ENCODE assay signal across 9 cellular contexts in the genomic region with DNA sequence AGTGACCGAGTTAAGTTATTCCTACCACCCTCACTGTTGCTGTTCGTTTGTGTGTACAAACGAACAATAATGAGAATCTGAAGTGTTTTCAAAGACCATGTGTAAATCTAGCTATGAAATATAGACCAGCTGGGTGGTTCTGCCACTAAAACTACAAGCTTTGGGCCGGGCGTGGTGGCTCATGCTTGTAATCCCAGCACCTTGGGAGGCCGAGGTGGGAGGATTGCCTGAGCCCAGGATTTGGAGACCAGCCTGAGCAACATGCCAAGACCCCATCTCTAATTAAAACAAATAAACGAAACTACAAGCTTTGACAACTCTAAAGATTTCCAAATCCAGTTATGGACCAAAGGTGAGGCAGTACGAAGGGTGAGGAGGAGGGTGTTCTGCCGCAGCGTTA. TPM values are rescaled to one million over a fixed set of nuclear protein-coding genes. Genes with fewer than 3 reads are reported as not detected.
DNase-seq lines count a peak whose midpoint lies in the region; ATAC-seq and TF ChIP-seq lines count a peak whose summit lies in the region.
"Had no signal": no experiment of that assay in that cellular context is flagged by ENCODE, and none has a peak within 500 bp of the region (broad histone marks: within the 10 kb centered on the region; RNA-seq: fewer than 3 reads in every experiment).

No MANE protein-coding gene starts in this region.

- H3K4me3 Mint-ChIP-seq in glutamatergic neuron (ENCODE audit: unreplicated experiment) = peak overlapping the region; percentile 78

- peaks cover 1% of the 10 kb centered on the region for H3K27me3 Mint-ChIP-seq in glutamatergic neuron (ENCODE audit: unreplicated experiment)
- H3K27me3 Mint-ChIP-seq: brain had no signal

- peak overlapping the region; percentile 95 for H3K4me3 ChIP-seq in HEK293 (ENCODE audit: low read depth, low read length)
- H3K4me3 ChIP-seq in WERI-Rb-1 (ENCODE audit: low read depth, low read length) = peak overlapping the region; percentile 94; the same call in 1 of the 2 replicates
- H3K4me3 ChIP-seq in skeletal muscle tissue (ENCODE audit: low read length in 3 of 3) = peak overlapping the region; percentile 98 to 100 (median 100)

- H3K27me3 ChIP-seq in WERI-Rb-1 (ENCODE audit: insufficient read depth, low read depth, severe bottlenecking) (no peaks in the 10 kb centered on the region), skeletal muscle tissue (ENCODE audit: control insufficient read depth in 3 of 3, insufficient read depth in 3 of 3, low read length in 3 of 3) (no peaks in the 10 kb centered on the region)

- no peak for TF ChIP-seq CTCF in HEK293 (tag by site-specific recombination; IDR thresholded peaks at IDR 0.05)
- TF ChIP-seq CTCF in WERI-Rb-1 (IDR thresholded peaks at IDR 0.05; ENCODE audit: low read depth, low read length) = no peak
- no peak for TF ChIP-seq CTCF in glutamatergic neuron (IDR thresholded peaks at IDR 0.05; ENCODE audit: partially characterized antibody, unreplicated experiment)

- POLR2A ChIA-PET in HEK293 (lab: Yijun Ruan, JAX) = interaction anchor here (1.3 to 3.3 kb wide), 3 partner anchors 32 to 114 kb away, joined by 3 to 11 read pairs (median 8); a partner anchor contains a TSS

- ATAC-seq in HG03039 (IDR thresholded peaks at IDR 0.05; ENCODE audit: unreplicated experiment) (no peak), HG03175 (IDR thresholded peaks at IDR 0.05; ENCODE audit: unreplicated experiment) (no peak), HG03457 (IDR thresholded peaks at IDR 0.05; ENCODE audit: unreplicated experiment) (no peak)

- H3K9ac ChIP-seq in skeletal muscle tissue (ENCODE audit: low read depth in 1 of 3, low read length in 3 of 3) = peak overlapping the region in 1 of 3 donors; percentile 96

- H3K27ac ChIP-seq in HEK293 (ENCODE audit: extremely low read depth, low read depth, low read length) = no peak overlapping the region
- no peak overlapping the region for H3K27ac ChIP-seq in WERI-Rb-1
- no peak overlapping the region for H3K27ac ChIP-seq in skeletal muscle tissue (ENCODE audit: low read depth, low read length)

- H3K4me1 ChIP-seq in HEK293 (ENCODE audit: control insufficient read depth, insufficient read depth, low read length) (peaks cover 10% of the 10 kb centered on the region; the same call in 1 of the 2 replicates), skeletal muscle tissue (ENCODE audit: control insufficient read depth in 3 of 3, insufficient read depth in 3 of 3, low read length in 3 of 3) (peaks cover 14 to 24% (median 21%) of the 10 kb centered on the region in 3 donors)

- peaks cover 58 to 65% of the 10 kb centered on the region in 2 experiments for H3K36me3 ChIP-seq in HEK293 (ENCODE audit: control insufficient read depth in 2 of 2, insufficient read depth in 1 of 2, low read length in 2 of 2)
- H3K36me3 ChIP-seq in WERI-Rb-1 = peaks cover 59% of the 10 kb centered on the region
- H3K36me3 ChIP-seq in skeletal muscle tissue (ENCODE audit: control insufficient read depth in 3 of 3, insufficient read depth in 3 of 3, low read length in 3 of 3) = peaks cover 28 to 36% (median 35%) of the 10 kb centered on the region in 3 donors

- H3K4me1 Mint-ChIP-seq in glutamatergic neuron (ENCODE audit: low read depth, unreplicated experiment) = peaks cover 9% of the 10 kb centered on the region

- no peaks in the 10 kb centered on the region for H3K36me3 Mint-ChIP-seq in glutamatergic neuron (ENCODE audit: unreplicated experiment)

- H3K9me3 ChIP-seq in HEK293 (ENCODE audit: control insufficient read depth, insufficient read depth, low read depth, low read length) (no peaks in the 10 kb centered on the region), WERI-Rb-1 (ENCODE audit: severe bottlenecking) (no peaks in the 10 kb centered on the region), skeletal muscle tissue (ENCODE audit: control insufficient read depth in 3 of 3, low read length in 3 of 3) (no peaks in the 10 kb centered on the region)

- H3K9me3 Mint-ChIP-seq in glutamatergic neuron (ENCODE audit: unreplicated experiment) = peaks cover 2% of the 10 kb centered on the region
- H3K9me3 Mint-ChIP-seq: brain had no signal

- DNase-seq in WERI-Rb-1 (no peak), glutamatergic neuron (no peak)

- CTCF ChIA-PET in HEK293 (lab: Yijun Ruan, JAX) = interaction anchor here (0.6 to 4.6 kb wide), 9 partner anchors 10 to 891 kb away, joined by 3 to 48 read pairs (median 4); a partner anchor contains a TSS

- peak overlapping the region; percentile 59 for H3K27ac Mint-ChIP-seq in glutamatergic neuron (ENCODE audit: unreplicated experiment)

TF ChIP-seq in HEK293, 187 proteins besides CTCF, POLR2A, EP300 and RAD21:
- TF ChIP-seq YY1 (tag by site-specific recombination; IDR thresholded peaks at IDR 0.05) = no peak
- TF ChIP-seq ZNF112 (tag by site-specific recombination; IDR thresholded peaks at IDR 0.05) = no peak
- no peak for TF ChIP-seq ZNF169 (tag by site-specific recombination; IDR thresholded peaks at IDR 0.05)
- TF ChIP-seq YY2 (tag by site-specific recombination; IDR thresholded peaks at IDR 0.05) = no peak
- TF ChIP-seq, protein P1, sequence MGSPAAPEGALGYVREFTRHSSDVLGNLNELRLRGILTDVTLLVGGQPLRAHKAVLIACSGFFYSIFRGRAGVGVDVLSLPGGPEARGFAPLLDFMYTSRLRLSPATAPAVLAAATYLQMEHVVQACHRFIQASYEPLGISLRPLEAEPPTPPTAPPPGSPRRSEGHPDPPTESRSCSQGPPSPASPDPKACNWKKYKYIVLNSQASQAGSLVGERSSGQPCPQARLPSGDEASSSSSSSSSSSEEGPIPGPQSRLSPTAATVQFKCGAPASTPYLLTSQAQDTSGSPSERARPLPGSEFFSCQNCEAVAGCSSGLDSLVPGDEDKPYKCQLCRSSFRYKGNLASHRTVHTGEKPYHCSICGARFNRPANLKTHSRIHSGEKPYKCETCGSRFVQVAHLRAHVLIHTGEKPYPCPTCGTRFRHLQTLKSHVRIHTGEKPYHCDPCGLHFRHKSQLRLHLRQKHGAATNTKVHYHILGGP (tag by site-specific recombination; IDR thresholded peaks at IDR 0.05) = no peak
- no peak for TF ChIP-seq ZNF785 (tag by site-specific recombination; IDR thresholded peaks at IDR 0.05)
- TF ChIP-seq ZNF274 (IDR thresholded peaks at IDR 0.05; ENCODE audit: low read length) = no peak
- no peak for TF ChIP-seq ZNF274 (tag by site-specific recombination; IDR thresholded peaks at IDR 0.05; ENCODE audit: borderline replicate concordance)
- TF ChIP-seq ZNF341 (tag by site-specific recombination; IDR thresholded peaks at IDR 0.05; ENCODE audit: low read depth) = no peak
- no peak for TF ChIP-seq SP2 (tag by site-specific recombination; IDR thresholded peaks at IDR 0.05)
- TF ChIP-seq GLI4 (tag by site-specific recombination; IDR thresholded peaks at IDR 0.05) = no peak
- TF ChIP-seq ZEB2 (tag by site-specific recombination; IDR thresholded peaks at IDR 0.05) = no peak
- TF ChIP-seq ZNF670 (tag by site-specific recombination; IDR thresholded peaks at IDR 0.05; ENCODE audit: low read depth) = no peak
- no peak for TF ChIP-seq ZSCAN23 (tag by site-specific recombination; IDR thresholded peaks at IDR 0.05)
- no peak for TF ChIP-seq ZNF391 (tag by site-specific recombination; IDR thresholded peaks at IDR 0.05; ENCODE audit: borderline replicate concordance, low read depth)
- TF ChIP-seq, protein P2, sequence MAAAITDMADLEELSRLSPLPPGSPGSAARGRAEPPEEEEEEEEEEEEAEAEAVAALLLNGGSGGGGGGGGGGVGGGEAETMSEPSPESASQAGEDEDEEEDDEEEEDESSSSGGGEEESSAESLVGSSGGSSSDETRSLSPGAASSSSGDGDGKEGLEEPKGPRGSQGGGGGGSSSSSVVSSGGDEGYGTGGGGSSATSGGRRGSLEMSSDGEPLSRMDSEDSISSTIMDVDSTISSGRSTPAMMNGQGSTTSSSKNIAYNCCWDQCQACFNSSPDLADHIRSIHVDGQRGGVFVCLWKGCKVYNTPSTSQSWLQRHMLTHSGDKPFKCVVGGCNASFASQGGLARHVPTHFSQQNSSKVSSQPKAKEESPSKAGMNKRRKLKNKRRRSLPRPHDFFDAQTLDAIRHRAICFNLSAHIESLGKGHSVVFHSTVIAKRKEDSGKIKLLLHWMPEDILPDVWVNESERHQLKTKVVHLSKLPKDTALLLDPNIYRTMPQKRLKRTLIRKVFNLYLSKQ (tag by site-specific recombination; IDR thresholded peaks at IDR 0.05; ENCODE audit: borderline replicate concordance) = no peak
- TF ChIP-seq ZNF10 (tag by site-specific recombination; IDR thresholded peaks at IDR 0.05) = no peak
- TF ChIP-seq ZNF514 (tag by site-specific recombination; IDR thresholded peaks at IDR 0.05) = no peak
- TF ChIP-seq ZNF335 (tag by site-specific recombination; conservative IDR thresholded peaks at IDR 0.05) = no peak
- TF ChIP-seq, protein P3, sequence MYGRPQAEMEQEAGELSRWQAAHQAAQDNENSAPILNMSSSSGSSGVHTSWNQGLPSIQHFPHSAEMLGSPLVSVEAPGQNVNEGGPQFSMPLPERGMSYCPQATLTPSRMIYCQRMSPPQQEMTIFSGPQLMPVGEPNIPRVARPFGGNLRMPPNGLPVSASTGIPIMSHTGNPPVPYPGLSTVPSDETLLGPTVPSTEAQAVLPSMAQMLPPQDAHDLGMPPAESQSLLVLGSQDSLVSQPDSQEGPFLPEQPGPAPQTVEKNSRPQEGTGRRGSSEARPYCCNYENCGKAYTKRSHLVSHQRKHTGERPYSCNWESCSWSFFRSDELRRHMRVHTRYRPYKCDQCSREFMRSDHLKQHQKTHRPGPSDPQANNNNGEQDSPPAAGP (tag by site-specific recombination; IDR thresholded peaks at IDR 0.05) = no peak

RNA-seq across cellular contexts. Expression of a gene that starts 1.0 kb away (rescaled TPM):
- total RNA-seq in glutamatergic neuron (ENCODE audit: unreplicated experiment) = 49.8 TPM
- 11.0 TPM for total RNA-seq in skeletal muscle tissue

RNA-seq across cellular contexts. Expression of a gene that starts 1.2 kb away (rescaled TPM):
- total RNA-seq in glutamatergic neuron (ENCODE audit: unreplicated experiment) (115 TPM), skeletal muscle tissue (36.5 TPM)

RNA-seq across cellular contexts. Expression of a gene that starts 32.7 kb away (rescaled TPM):
- 0.20 TPM for total RNA-seq in glutamatergic neuron (ENCODE audit: unreplicated experiment)
- total RNA-seq in skeletal muscle tissue = 3.7 TPM
- total RNA-seq: SK-MEL-5 had no signal

RNA-seq across cellular contexts. Expression of a gene that starts 55.3 kb away (rescaled TPM):
- total RNA-seq in glutamatergic neuron (ENCODE audit: unreplicated experiment) = not detected
- 3.1 TPM for total RNA-seq in skeletal muscle tissue
